In the genomic region with DNA sequence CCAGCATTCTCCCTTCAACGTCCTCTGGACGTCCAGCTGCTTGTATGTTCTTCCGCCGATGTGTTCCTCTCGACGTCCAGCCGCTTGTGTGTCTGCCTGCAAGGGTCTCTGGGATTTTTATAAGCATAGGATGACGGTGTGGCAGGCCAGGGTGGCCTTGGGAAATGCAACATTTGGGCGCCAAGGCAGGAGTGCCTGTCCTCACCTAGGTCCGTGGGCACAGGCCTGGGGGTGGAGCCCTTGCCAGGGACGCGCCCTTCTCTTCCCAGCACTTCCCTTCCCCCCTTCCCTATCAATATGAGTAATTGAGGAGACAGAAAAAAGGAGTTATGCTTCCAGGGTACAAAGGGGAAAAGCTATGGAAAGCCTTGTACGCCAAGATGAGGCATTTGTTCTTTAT, we compare ENCODE assay signal across 24 cellular contexts.
"Had no signal": no experiment of that assay in that cellular context is flagged by ENCODE, and none has a peak within 500 bp of the region (broad histone marks: within the 10 kb centered on the region; RNA-seq: fewer than 3 reads in every experiment).

No MANE protein-coding gene starts in this region.

- H3K4me3 Mint-ChIP-seq: activated CD4-positive, alpha-beta memory T cell treated with anti-CD3 and anti-CD28 coated beads, Interleukin-2, amount 10 ng/mL, durations not matched to agents 7 days and 5 days; activated CD4-positive, alpha-beta T cell treated with anti-CD3 and anti-CD28 coated beads, Interleukin-2, amount 10 ng/mL, durations not matched to agents 7 days and 5 days; activated naive CD4-positive, alpha-beta T cell treated with anti-CD3 and anti-CD28 coated beads for 36 hours; activated naive CD8-positive, alpha-beta T cell treated with anti-CD3 and anti-CD28 coated beads, Interleukin-2, amount 10 ng/mL, durations not matched to agents 7 days and 5 days; activated T-helper 17 cell treated with anti-CD3 and anti-CD28 coated beads, Interleukin-2, amount 50 U/mL, for 72 hours had no signal

- DNase-seq: activated CD4-positive, alpha-beta memory T cell treated with anti-CD3 and anti-CD28 coated beads, Interleukin-2, amount 10 ng/mL, durations not matched to agents 7 days and 5 days; activated CD4-positive, alpha-beta T cell treated with anti-CD3 and anti-CD28 coated beads, Interleukin-2, amount 10 ng/mL, durations not matched to agents 7 days and 5 days; activated CD4-positive, CD25-positive, alpha-beta regulatory T cell; activated gamma-delta T cell; activated naive CD4-positive, alpha-beta T cell treated with anti-CD3 and anti-CD28 coated beads for 36 hours; activated naive CD8-positive, alpha-beta T cell treated with anti-CD3 and anti-CD28 coated beads, Interleukin-2, amount 10 ng/mL, durations not matched to agents 7 days and 5 days; activated T-cell treated with anti-CD3 and anti-CD28 coated beads for 4 hours; activated T-cell treated with anti-CD3 and anti-CD28 coated beads, Interleukin-2, amount 50 U/mL, for 48 hours; adrenal gland; anterior cingulate cortex; caudate nucleus; MG63; NCI-H1105; NCI-H1436; NCI-H1694 treated with DMSO at 0.1 percent for 48 hours; NCI-H2029 treated with DMSO at 0.1 percent for 48 hours; NCI-H510A treated with DMSO at 0.1 percent for 48 hours; NCI-H69; NK-92 treated with Interleukin-12 subunit alpha and Interleukin-12 subunit beta, amount 100 ng/mL, for 24 hours; SHP77 treated with DMSO at 0.1 percent for 48 hours; T-helper 1 cell had no signal

- H3K4me2 ChIP-seq: KMS-11 had no signal

- H3K36me3 ChIP-seq: adrenal gland, MG63 had no signal

- H3K27me3 Mint-ChIP-seq: activated CD4-positive, alpha-beta memory T cell treated with anti-CD3 and anti-CD28 coated beads, Interleukin-2, amount 10 ng/mL, durations not matched to agents 7 days and 5 days; activated CD4-positive, alpha-beta T cell treated with anti-CD3 and anti-CD28 coated beads, Interleukin-2, amount 10 ng/mL, durations not matched to agents 7 days and 5 days; activated naive CD8-positive, alpha-beta T cell treated with anti-CD3 and anti-CD28 coated beads, Interleukin-2, amount 10 ng/mL, durations not matched to agents 7 days and 5 days; activated T-helper 17 cell treated with anti-CD3 and anti-CD28 coated beads, Interleukin-2, amount 50 U/mL, for 72 hours had no signal

- H3K9me3 ChIP-seq: adrenal gland, MG63 had no signal

- ATAC-seq: activated T-helper 17 cell treated with anti-CD3 and anti-CD28 coated beads, Interleukin-2, amount 50 U/mL, for 72 hours had no signal

- H3K4me1 ChIP-seq: adrenal gland had no signal

- H3K4me1 Mint-ChIP-seq: activated T-helper 17 cell treated with anti-CD3 and anti-CD28 coated beads, Interleukin-2, amount 50 U/mL, for 72 hours had no signal

- H3K9ac ChIP-seq: KMS-11 had no signal

- H3K36me3 Mint-ChIP-seq: activated naive CD8-positive, alpha-beta T cell treated with anti-CD3 and anti-CD28 coated beads, Interleukin-2, amount 10 ng/mL, durations not matched to agents 7 days and 5 days had no signal

- H3K27ac ChIP-seq: adrenal gland, KMS-11, VCaP had no signal

- H3K4me3 ChIP-seq: adrenal gland, MG63 had no signal

- H3K27me3 ChIP-seq: adrenal gland, MG63 had no signal

- H3K27ac Mint-ChIP-seq: activated CD4-positive, alpha-beta memory T cell treated with anti-CD3 and anti-CD28 coated beads, Interleukin-2, amount 10 ng/mL, durations not matched to agents 7 days and 5 days; activated CD4-positive, alpha-beta T cell treated with anti-CD3 and anti-CD28 coated beads, Interleukin-2, amount 10 ng/mL, durations not matched to agents 7 days and 5 days; activated naive CD4-positive, alpha-beta T cell treated with anti-CD3 and anti-CD28 coated beads for 36 hours; activated naive CD8-positive, alpha-beta T cell treated with anti-CD3 and anti-CD28 coated beads, Interleukin-2, amount 10 ng/mL, durations not matched to agents 7 days and 5 days; activated T-helper 17 cell treated with anti-CD3 and anti-CD28 coated beads, Interleukin-2, amount 50 U/mL, for 72 hours had no signal

- H3K9me3 Mint-ChIP-seq: activated CD4-positive, alpha-beta memory T cell treated with anti-CD3 and anti-CD28 coated beads, Interleukin-2, amount 10 ng/mL, durations not matched to agents 7 days and 5 days; activated CD4-positive, alpha-beta T cell treated with anti-CD3 and anti-CD28 coated beads, Interleukin-2, amount 10 ng/mL, durations not matched to agents 7 days and 5 days; activated naive CD4-positive, alpha-beta T cell treated with anti-CD3 and anti-CD28 coated beads for 36 hours; activated naive CD8-positive, alpha-beta T cell treated with anti-CD3 and anti-CD28 coated beads, Interleukin-2, amount 10 ng/mL, durations not matched to agents 7 days and 5 days; activated T-helper 17 cell treated with anti-CD3 and anti-CD28 coated beads, Interleukin-2, amount 50 U/mL, for 72 hours had no signal
